Comparison of ENCODE assay signal across 5 cellular contexts in the genomic region with DNA sequence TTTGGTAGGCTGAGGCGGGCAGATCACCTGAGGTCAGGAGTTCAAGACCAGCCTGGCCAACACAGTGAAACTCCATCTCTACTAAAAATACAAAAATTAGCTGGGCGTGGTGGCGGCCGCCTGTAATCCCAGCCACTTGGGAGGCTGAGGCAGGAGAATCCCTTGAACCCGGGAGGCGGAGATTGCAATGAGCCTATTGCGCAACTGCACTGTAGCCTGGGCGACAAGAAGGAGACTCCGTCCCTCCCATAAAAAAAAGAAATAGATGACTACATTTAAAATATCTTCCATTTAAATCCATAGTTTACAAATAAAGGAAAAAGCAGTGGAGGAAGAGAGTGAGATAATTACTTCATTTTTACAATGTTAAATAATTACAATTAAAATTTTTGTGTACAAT. TPM values are rescaled to one million over a fixed set of nuclear protein-coding genes. Genes with fewer than 3 reads are reported as not detected.
DNase-seq lines count a peak whose midpoint lies in the region; ATAC-seq, FAIRE-seq and TF ChIP-seq lines count a peak whose summit lies in the region.
"Not testable (repeated sequence)": the region's sequence is repeated elsewhere in the genome, so short reads cannot be mapped to it uniquely, and the experiment has no call there.

No MANE protein-coding gene starts in this region.

- not testable (repeated sequence) for H4K91ac ChIP-seq in IMR-90 (ENCODE audit: insufficient read depth, low read depth, low read length)

- not testable (repeated sequence) for H4K8ac ChIP-seq in IMR-90 (ENCODE audit: low read depth in 2 of 2, low read length in 2 of 2)

- not testable (repeated sequence) for H3K9me3 ChIP-seq in A549; IMR-90 (ENCODE audit: control insufficient read depth, insufficient read depth, low read length); SK-N-MC (ENCODE audit: low read depth, low read length); K562 (replicated peaks; ENCODE audit: control insufficient read depth, insufficient read depth, low read depth, low read length); HepG2 (ENCODE audit: low read length)

- in situ Hi-C loops in IMR-90 (cut with MboI; ENCODE audit: low sequenced_read_pairs); K562 (cut with MboI); HepG2 (cut with HindIII; ENCODE audit: extremely low pct_ligation_motif_present, low pct_unique_long_range_greater_than_20kb): not testable (repeated sequence)

- dilution Hi-C loops in IMR-90 (cut with HindIII; ENCODE audit: low sequenced_read_pairs, unreplicated experiment): not testable (repeated sequence)

- H2BK20ac ChIP-seq in IMR-90 (ENCODE audit: low read depth, low read length): not testable (repeated sequence)

- not testable (repeated sequence) for H3K36me3 ChIP-seq in IMR-90 (ENCODE audit: control insufficient read depth, insufficient read depth, low read length)
- peaks cover 28% of the 10 kb centered on the region for H3K36me3 ChIP-seq in SK-N-MC (ENCODE audit: insufficient read depth, low read length)
- H3K36me3 ChIP-seq in K562 (ENCODE audit: control insufficient read depth, insufficient read depth, low read length): peaks cover 34% of the 10 kb centered on the region; the same call in 2 of the 3 replicates
- peaks cover 8 to 55% of the 10 kb centered on the region in 2 experiments for H3K36me3 ChIP-seq in HepG2 (replicated peaks in 1 of 2; ENCODE audit: control insufficient read depth in 1 of 2, insufficient read depth in 2 of 2, low read length in 2 of 2)

- not testable (repeated sequence) for H3K4me2 ChIP-seq in A549; IMR-90 (ENCODE audit: low read depth, low read length); K562 (ENCODE audit: insufficient read depth, low read length); HepG2 (ENCODE audit: low read depth, low read length)

- H3K4me3 ChIP-seq in A549; IMR-90 (ENCODE audit: insufficient read depth, low read depth, low read length); SK-N-MC; K562; HepG2 (replicated peaks in 1 of 3; ENCODE audit: insufficient read depth in 1 of 3, low read depth in 2 of 3, low read length in 3 of 3): not testable (repeated sequence)

- not testable (repeated sequence) for H2AK5ac ChIP-seq in IMR-90 (ENCODE audit: low read depth, low read length)

- H4K5ac ChIP-seq in IMR-90 (ENCODE audit: low read depth, low read length): not testable (repeated sequence)

- H3K4me1 ChIP-seq in A549; IMR-90 (ENCODE audit: control insufficient read depth, insufficient read depth, low read length); K562 (replicated peaks in 1 of 2; ENCODE audit: control insufficient read depth in 2 of 2, insufficient read depth in 2 of 2, low read length in 2 of 2): not testable (repeated sequence)
- peaks cover 44% of the 10 kb centered on the region for H3K4me1 ChIP-seq in HepG2 (ENCODE audit: insufficient read depth, low read length)

- CTCF ChIA-PET in A549 (lab: Yijun Ruan, JAX); K562 (lab: Yijun Ruan, JAX; ENCODE audit: low intra/inter-chr PET ratio); HepG2 (lab: Yijun Ruan, JAX; ENCODE audit: low intra/inter-chr PET ratio, low total read pairs): not testable (repeated sequence)
- CTCF ChIA-PET in IMR-90 (lab: Yijun Ruan, JAX): interaction anchor here (0.6 kb wide), 1 partner anchor 112 kb away, joined by 3 read pairs; no protein-coding TSS in a partner anchor

- H2BK15ac ChIP-seq in IMR-90 (ENCODE audit: low read depth, low read length): not testable (repeated sequence)

- H2AK9ac ChIP-seq in IMR-90 (replicated peaks; ENCODE audit: low read depth, low read length, poor library complexity): not testable (repeated sequence)

- not testable (repeated sequence) for H3K27ac ChIP-seq in A549; IMR-90 (ENCODE audit: insufficient read depth, low read length); K562 (ENCODE audit: extremely low read depth, low read depth, low read length); HepG2 (ENCODE audit: extremely low read length, insufficient read depth, low read length)
- 0 out of 2 replicates have a peak overlapping the region, but pooled peaks have one; percentile 25 for H3K27ac ChIP-seq in SK-N-MC

- 94% methylated on average over 9 of the region's 9 CpGs for WGBS in A549 (ENCODE audit: missing lambda C conversion rate)
- WGBS in IMR-90 (ENCODE audit: extremely low coverage in 2 of 2, insufficient read length in 1 of 2), 2 experiments: no CpG with 5 or more reads among the region's 9 CpGs
- WGBS in K562 (ENCODE audit: insufficient coverage, low coverage, missing lambda C conversion rate): 96% methylated on average over 9 of the region's 9 CpGs
- 96% methylated on average over 9 of the region's 9 CpGs for WGBS in HepG2 (ENCODE audit: low lambda C conversion rate)

- TF ChIP-seq RAD21 in A549 (conservative IDR thresholded peaks at IDR 0.05 in 1 of 2, IDR thresholded peaks at IDR 0.05 in 1 of 2); IMR-90 (IDR thresholded peaks at IDR 0.05; ENCODE audit: low read length); K562 (CRISPR knock-in tag; conservative IDR thresholded peaks at IDR 0.05 in 1 of 2, IDR thresholded peaks at IDR 0.05 in 1 of 2); HepG2 (CRISPR knock-in tag; IDR thresholded peaks at IDR 0.05): not testable (repeated sequence)

- not testable (repeated sequence) for TF ChIP-seq EP300 in A549 (IDR thresholded peaks at IDR 0.05); K562 (IDR thresholded peaks at IDR 0.05; ENCODE audit: low read length); HepG2 (IDR thresholded peaks at IDR 0.05; ENCODE audit: low read depth in 2 of 2, low read length in 2 of 2); HepG2 (CRISPR knock-in tag; IDR thresholded peaks at IDR 0.05; ENCODE audit: borderline replicate concordance)

- TF ChIP-seq CTCF in A549 (IDR thresholded peaks at IDR 0.05); IMR-90 (conservative IDR thresholded peaks at IDR 0.05; ENCODE audit: low read depth, low read length); K562 (IDR thresholded peaks at IDR 0.05 in 2 of 3, conservative IDR thresholded peaks at IDR 0.05 in 1 of 3; ENCODE audit: insufficient read depth in 2 of 3, low read depth in 1 of 3, low read length in 3 of 3); HepG2 (CRISPR knock-in tag; IDR thresholded peaks at IDR 0.05): not testable (repeated sequence)

- H3K56ac ChIP-seq in IMR-90 (ENCODE audit: extremely low read depth, insufficient read depth, low read length): not testable (repeated sequence)

- peaks cover 35% of the 10 kb centered on the region for H4K20me1 ChIP-seq in IMR-90 (ENCODE audit: insufficient read depth, low read length)
- H4K20me1 ChIP-seq in K562 (replicated peaks; ENCODE audit: control insufficient read depth, insufficient read depth, low read length): not testable (repeated sequence)
- H4K20me1 ChIP-seq in HepG2 (ENCODE audit: insufficient read depth, low read length): peaks cover 45% of the 10 kb centered on the region

- H3K27me3 ChIP-seq in IMR-90 (ENCODE audit: control insufficient read depth, insufficient read depth, low read length); K562 (ENCODE audit: control insufficient read depth in 2 of 2, insufficient read depth in 2 of 2, low read length in 2 of 2); HepG2 (ENCODE audit: control insufficient read depth in 1 of 2, insufficient read depth in 2 of 2, low read length in 2 of 2): not testable (repeated sequence)

- not testable (repeated sequence) for DNase-seq in A549 (ENCODE audit: low read depth in 1 of 2, low spot score in 1 of 2); IMR-90; SK-N-MC (ENCODE audit: low read depth, low spot score); K562 (ENCODE audit: extremely low read depth in 1 of 4, low spot score in 3 of 4); HepG2 (ENCODE audit: low spot score)

- POLR2A ChIA-PET in A549 (lab: Yijun Ruan, JAX); IMR-90 (lab: Charles Lee; ENCODE audit: unreplicated experiment); HepG2 (lab: Yijun Ruan, JAX): not testable (repeated sequence)
- POLR2A ChIA-PET in K562 (lab: Yijun Ruan, JAX): interaction anchor here (0.7 to 1.8 kb wide), 3 partner anchors 10 to 22 kb away, joined by 3 to 5 read pairs (median 4); no protein-coding TSS in a partner anchor

- peaks cover 24 to 69% of the 10 kb centered on the region in 2 experiments for H3K79me1 ChIP-seq in IMR-90 (ENCODE audit: low read depth in 1 of 2, low read length in 2 of 2)

- not testable (repeated sequence) for BruUV-seq in IMR-90 (replicated peaks; lab: Mats Ljungman, UMichigan); K562 (replicated peaks; lab: Mats Ljungman, UMichigan); HepG2 (replicated peaks; lab: Mats Ljungman, UMichigan)

- H2AFZ ChIP-seq in IMR-90 (replicated peaks; ENCODE audit: low read length, poor library complexity); K562 (ENCODE audit: low read depth, low read length); HepG2 (ENCODE audit: low read length): not testable (repeated sequence)

- not testable (repeated sequence) for H2BK5ac ChIP-seq in IMR-90 (ENCODE audit: low read depth, low read length, poor library complexity, severe bottlenecking)

- not testable (repeated sequence) for TF ChIP-seq POLR2A in A549 (IDR thresholded peaks at IDR 0.05; ENCODE audit: low read length); IMR-90 (IDR thresholded peaks at IDR 0.05; ENCODE audit: low read depth, low read length); K562 (conservative IDR thresholded peaks at IDR 0.05); HepG2 (IDR thresholded peaks at IDR 0.05; ENCODE audit: insufficient read depth in 1 of 2, low read depth in 2 of 2, low read length in 2 of 2)

- not testable (repeated sequence) for H3K18ac ChIP-seq in IMR-90 (ENCODE audit: low read depth, low read length)

- intact Hi-C loops in IMR-90 (cut with micrococcal nuclease); K562 (cut with micrococcal nuclease): not testable (repeated sequence)
- intact Hi-C loops in HepG2 (cut with micrococcal nuclease; ENCODE audit: unreplicated experiment): loop anchor here (5.0 kb wide), 1 partner anchor 102 kb away; no protein-coding TSS in a partner anchor

- H3K14ac ChIP-seq in IMR-90 (replicated peaks; ENCODE audit: low read depth, low read length): not testable (repeated sequence)

- H3K4ac ChIP-seq in IMR-90 (ENCODE audit: low read depth, low read length): not testable (repeated sequence)

- not testable (repeated sequence) for H3K23ac ChIP-seq in IMR-90 (ENCODE audit: low read depth, low read length)

- H3K79me2 ChIP-seq in K562 (ENCODE audit: control insufficient read depth, insufficient read depth, low read length) (peaks cover 21% of the 10 kb centered on the region), HepG2 (ENCODE audit: insufficient read depth, low read length) (peaks cover 71% of the 10 kb centered on the region)

- FAIRE-seq in A549 (lab: Jason Lieb, UNC); K562 (lab: Jason Lieb, UNC); HepG2 (lab: Jason Lieb, UNC): not testable (repeated sequence)

- not testable (repeated sequence) for H3K9me1 ChIP-seq in IMR-90 (ENCODE audit: insufficient read depth, low read length); K562 (ENCODE audit: control insufficient read depth, insufficient read depth, low read length)

- not testable (repeated sequence) for H3K9ac ChIP-seq in IMR-90 (ENCODE audit: low read depth, low read length); SK-N-MC (ENCODE audit: insufficient read length); K562 (ENCODE audit: insufficient read depth in 1 of 2, low read depth in 2 of 2, low read length in 2 of 2); HepG2 (ENCODE audit: insufficient read depth, low read depth, low read length)

- H2BK120ac ChIP-seq in IMR-90 (ENCODE audit: low read depth, low read length): not testable (repeated sequence)

- not testable (repeated sequence) for ATAC-seq in A549; IMR-90 (ENCODE audit: low read depth); K562; HepG2

RNA-seq across cellular contexts. Expression of gene ASXL1, which starts 21.9 kb away (rescaled TPM):
- polyA plus RNA-seq in A549 (2011; rRNA removed): 36.0 and 41.8 TPM in 2 replicates
- 23.7 and 26.2 TPM in 2 replicates for polyA plus RNA-seq in A549 (2012; cell fraction: cytosol; rRNA removed)
- 99.3 and 131 TPM in 2 replicates for polyA plus RNA-seq in A549 (2012; cell fraction: nucleus; rRNA removed)
- polyA plus RNA-seq in A549 (2017; fragmentation: RNase III; extraction: RNeasy Plus Mini Kit Qiagen cat#74134 plus additional on column Dnase treatment): 35.7 to 40.3 TPM (median 40.1 TPM) in 3 replicates
- 69.6 and 72.3 TPM in 2 replicates for polyA minus RNA-seq in A549 (2011; rRNA and poly(A)+ RNA removed)
- 29.9 and 33.3 TPM in 2 replicates for total RNA-seq in IMR-90 (2012; rRNA removed)
- polyA plus RNA-seq in IMR-90 (2012; rRNA removed): 35.2 and 37.1 TPM in 2 replicates
- 14.9 and 24.1 TPM in 2 replicates for polyA plus RNA-seq in IMR-90 (2012; cell fraction: cytosol; rRNA removed)
- polyA plus RNA-seq in IMR-90 (2012; cell fraction: nucleus; rRNA removed; ENCODE audit: low replicate concordance): 156 and 211 TPM in 2 replicates
- total RNA-seq in K562 (2011; cell fraction: chromatin; rRNA removed; ENCODE audit: low replicate concordance): 293 and 377 TPM in 2 replicates
- 176 and 183 TPM in 2 replicates for total RNA-seq in K562 (2011; cell fraction: nucleolus; rRNA removed)
- total RNA-seq in K562 (2011; cell fraction: nucleoplasm; rRNA removed): 261 and 321 TPM in 2 replicates
- total RNA-seq in K562 (2014; rRNA removed): 20.5 and 25.7 TPM in 2 replicates
- total RNA-seq in K562 (2014; rRNA removed; fragmentation: Illumina TruSeq; extraction: Trizol): 32.3 and 36.0 TPM in 2 replicates
- 25.7 and 27.7 TPM in 2 replicates for total RNA-seq in K562 (2015; rRNA removed; fragmentation: Illumina TruSeq; extraction: Trizol)
- total RNA-seq in K562 (2021): 63.5 and 65.3 TPM in 2 replicates
- polyA plus RNA-seq in K562 (2011; rRNA removed): 48.7 and 56.4 TPM in 2 replicates
- 23.8 and 39.3 TPM in 2 replicates for polyA plus RNA-seq in K562 (2011; cell fraction: cytosol; rRNA removed)
- polyA plus RNA-seq in K562 (2011; cell fraction: nucleus; rRNA removed): 222 and 235 TPM in 2 replicates
- 39.0 and 51.7 TPM in 2 replicates for polyA plus RNA-seq in K562 (2012)
- polyA plus RNA-seq in K562 (2014; fragmentation: Illumina TruSeq; extraction: Trizol): 45.1 and 48.7 TPM in 2 replicates
- 1 to 10 TPM; 6.5 to 8.4 TPM for polyA plus RNA-seq in K562 (2014; fragmentation: Nextera tagmentation; extraction: Ambion mirVana)
- polyA plus RNA-seq in K562 (2014; rRNA removed): 38.6 and 44.3 TPM in 2 replicates
- polyA minus RNA-seq in K562 (2011; rRNA and poly(A)+ RNA removed): 65.7 and 67.5 TPM in 2 replicates
- 23.8 and 28.4 TPM in 2 replicates for polyA minus RNA-seq in K562 (2011; cell fraction: cytosol; rRNA and poly(A)+ RNA removed)
- polyA minus RNA-seq in K562 (2011; cell fraction: nucleus; rRNA and poly(A)+ RNA removed): 55.1 and 86.6 TPM in 2 replicates
- total RNA-seq in HepG2 (2016; rRNA removed; fragmentation: Illumina TruSeq; extraction: Trizol): 47.3 and 62.1 TPM in 2 replicates
- 105 and 126 TPM in 2 replicates for total RNA-seq in HepG2 (2016; cell fraction: cytosol; rRNA removed; fragmentation: Illumina TruSeq; extraction: Trizol; ENCODE audit: low read depth)
- 44.0 and 55.9 TPM in 2 replicates for total RNA-seq in HepG2 (2016; cell fraction: insoluble cytoplasmic fraction; rRNA removed; fragmentation: Illumina TruSeq; extraction: Trizol)
- 30.9 and 35.4 TPM in 2 replicates for total RNA-seq in HepG2 (2016; cell fraction: membrane; rRNA removed; fragmentation: Illumina TruSeq; extraction: Trizol)
- total RNA-seq in HepG2 (2016; cell fraction: nucleus; rRNA removed; fragmentation: Illumina TruSeq; extraction: Trizol): 122 and 129 TPM in 2 replicates
- polyA plus RNA-seq in HepG2 (2011; rRNA removed): 74.8 and 87.6 TPM in 2 replicates
- 40.1 and 42.6 TPM in 2 replicates for polyA plus RNA-seq in HepG2 (2011; cell fraction: cytosol; rRNA removed)
- polyA plus RNA-seq in HepG2 (2011; cell fraction: nucleus; rRNA removed): 375 and 376 TPM in 2 replicates
- polyA plus RNA-seq in HepG2 (2012): 81.3 and 96.1 TPM in 2 replicates
- polyA plus RNA-seq in HepG2 (2016; cell fraction: cytosol; fragmentation: Illumina TruSeq; extraction: Trizol; ENCODE audit: low read depth): 26.1 and 28.4 TPM in 2 replicates
- 37.0 and 39.4 TPM in 2 replicates for polyA plus RNA-seq in HepG2 (2016; cell fraction: insoluble cytoplasmic fraction; fragmentation: Illumina TruSeq; extraction: Trizol; ENCODE audit: low read depth)
- 24.4 and 25.2 TPM in 2 replicates for polyA plus RNA-seq in HepG2 (2016; cell fraction: membrane; fragmentation: Illumina TruSeq; extraction: Trizol; ENCODE audit: low read depth)
- 241 and 272 TPM in 2 replicates for polyA plus RNA-seq in HepG2 (2016; cell fraction: nucleus; fragmentation: Illumina TruSeq; extraction: Trizol; ENCODE audit: insufficient read depth, low read depth)
- polyA minus RNA-seq in HepG2 (2011; rRNA and poly(A)+ RNA removed; ENCODE audit: low replicate concordance): 94.1 and 144 TPM in 2 replicates
- 66.7 and 75.3 TPM in 2 replicates for polyA minus RNA-seq in HepG2 (2011; cell fraction: cytosol; rRNA and poly(A)+ RNA removed)
- polyA minus RNA-seq in HepG2 (2011; cell fraction: nucleus; rRNA and poly(A)+ RNA removed): 263 and 294 TPM in 2 replicates
